ENCODE assay signal across 28 cellular contexts in the genomic region with DNA sequence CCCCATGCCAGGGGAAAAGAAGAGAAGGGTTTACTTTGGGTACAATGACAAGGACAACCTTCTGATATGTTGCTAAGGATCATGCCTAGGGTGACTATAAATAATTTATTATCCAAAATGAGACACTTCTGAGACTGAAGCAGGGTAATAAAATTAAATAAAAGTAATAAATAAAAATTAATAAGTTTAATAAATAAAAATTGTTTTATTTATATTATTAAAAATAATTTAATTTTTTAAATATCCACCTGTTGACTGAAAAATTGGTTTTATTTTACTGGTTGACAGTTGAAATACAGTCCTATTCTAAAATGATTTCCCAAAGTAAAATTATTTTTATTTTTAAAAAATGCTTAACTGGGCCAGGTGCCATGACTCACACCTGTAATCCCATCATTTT.
"Had no signal": no experiment of that assay in that cellular context is flagged by ENCODE, and none has a peak within 500 bp of the region (broad histone marks: within the 10 kb centered on the region; RNA-seq: fewer than 3 reads in every experiment).

No MANE protein-coding gene starts in this region.

- ATAC-seq: effector memory CD8-positive, alpha-beta T cell; esophagus mucosa; gastrocnemius medialis; gastroesophageal sphincter; heart left ventricle; heart right ventricle had no signal

- H3K4me1 ChIP-seq: colonic mucosa, esophagus muscularis mucosa, esophagus squamous epithelium, gastrocnemius medialis, gastroesophageal sphincter had no signal

- H3K4me1 Mint-ChIP-seq: endodermal cell had no signal

- H3K27ac Mint-ChIP-seq: dendritic cell treated with granulocyte-macrophage colony-stimulating factor and Interleukin-4, amounts not matched to agents 40 ng/mL and 50 ng/mL, for 4 days; effector memory CD8-positive, alpha-beta T cell; endodermal cell had no signal

- H3K36me3 ChIP-seq: colonic mucosa, esophagus muscularis mucosa, esophagus squamous epithelium, gastrocnemius medialis, gastroesophageal sphincter, heart left ventricle, heart right ventricle had no signal

- H3K27me3 Mint-ChIP-seq: dendritic cell treated with granulocyte-macrophage colony-stimulating factor and Interleukin-4, amounts not matched to agents 40 ng/mL and 50 ng/mL, for 4 days; effector memory CD8-positive, alpha-beta T cell had no signal

- FAIRE-seq: colon, endometrium, endothelial cell of umbilical vein had no signal

- H3K9me3 ChIP-seq: colonic mucosa, esophagus muscularis mucosa, esophagus squamous epithelium, gastrocnemius medialis, gastroesophageal sphincter, heart right ventricle had no signal

- H3K27me3 ChIP-seq: colonic mucosa, dorsolateral prefrontal cortex, esophagus muscularis mucosa, esophagus squamous epithelium, gastrocnemius medialis, gastroesophageal sphincter, heart left ventricle, heart right ventricle, hepatocyte had no signal

- H3K4me3 ChIP-seq: colonic mucosa, coronary artery, dorsolateral prefrontal cortex, esophagus muscularis mucosa, esophagus squamous epithelium, gastrocnemius medialis, gastroesophageal sphincter, heart left ventricle, heart right ventricle, hepatocyte had no signal

- H3K27ac ChIP-seq: colonic mucosa, coronary artery, dorsolateral prefrontal cortex, epithelial cell of prostate, esophagus muscularis mucosa, esophagus squamous epithelium, gastrocnemius medialis, gastroesophageal sphincter, heart left ventricle, heart right ventricle, hepatocyte had no signal

- H3K9me3 Mint-ChIP-seq: dendritic cell treated with granulocyte-macrophage colony-stimulating factor and Interleukin-4, amounts not matched to agents 40 ng/mL and 50 ng/mL, for 4 days had no signal

- DNase-seq: colonic mucosa; cortex of kidney; dermis blood vessel endothelial cell; dorsolateral prefrontal cortex; effector CD4-positive, alpha-beta T cell; effector CD8-positive, alpha-beta T cell; effector memory CD4-positive, alpha-beta T cell; effector memory CD8-positive, alpha-beta T cell; endodermal cell; erythroblast; esophagus squamous epithelium; foreskin fibroblast; foreskin melanocyte; gastrocnemius medialis; glutamatergic neuron; head of caudate nucleus; heart left ventricle; heart right ventricle had no signal

- H3K4me3 Mint-ChIP-seq: dendritic cell treated with granulocyte-macrophage colony-stimulating factor and Interleukin-4, amounts not matched to agents 40 ng/mL and 50 ng/mL, for 4 days; effector memory CD8-positive, alpha-beta T cell; endodermal cell had no signal
